In the genomic region with DNA sequence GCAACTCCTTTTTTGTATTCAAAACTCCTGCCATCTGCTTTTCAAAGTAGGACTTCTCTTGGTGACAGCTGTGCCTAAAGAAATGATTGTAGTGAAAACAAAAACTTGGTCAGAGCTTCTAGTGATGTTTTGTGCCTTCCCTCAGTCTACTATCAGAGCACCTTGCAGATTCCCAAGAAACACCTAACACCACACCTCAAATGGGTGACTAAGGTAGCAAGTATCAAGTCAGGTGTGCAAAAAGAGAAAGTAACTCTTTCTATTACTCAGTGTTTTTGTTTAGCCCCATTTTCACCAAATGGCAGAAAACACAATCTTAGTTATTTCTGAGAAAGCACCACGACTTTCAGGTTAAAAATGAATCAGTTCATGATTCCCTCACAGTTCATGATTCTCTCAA, we compare ENCODE assay signal across 16 cellular contexts.
"Had no signal": no experiment of that assay in that cellular context is flagged by ENCODE, and none has a peak within 500 bp of the region (broad histone marks: within the 10 kb centered on the region; RNA-seq: fewer than 3 reads in every experiment).

No MANE protein-coding gene starts in this region.

- ATAC-seq: right lobe of liver had no signal

- H3K27me3 Mint-ChIP-seq: activated naive CD4-positive, alpha-beta T cell treated with anti-CD3 and anti-CD28 coated beads, Interleukin-2, amount 50 U/mL, for 24 hours had no signal

- H3K9me3 Mint-ChIP-seq: activated naive CD4-positive, alpha-beta T cell treated with anti-CD3 and anti-CD28 coated beads, Interleukin-2, amount 50 U/mL, for 24 hours had no signal

- DNase-seq: activated CD4-positive, alpha-beta memory T cell treated with anti-CD3 and anti-CD28 coated beads for 36 hours; activated gamma-delta T cell; activated T-cell treated with anti-CD3 and anti-CD28 coated beads, Interleukin-2, amount 50 U/mL, for 1 hour; dorsolateral prefrontal cortex; foreskin fibroblast; lower lobe of right lung; right lobe of liver; small intestine; stimulated activated CD4-positive, alpha-beta T cell treated with anti-CD3 and anti-CD28 coated beads, Interleukin-4, amount 100 ng/mL, for 1 hour; upper lobe of right lung; WERI-Rb-1 had no signal

- H3K27ac Mint-ChIP-seq: activated CD4-positive, alpha-beta memory T cell treated with anti-CD3 and anti-CD28 coated beads for 36 hours; activated naive CD4-positive, alpha-beta T cell treated with anti-CD3 and anti-CD28 coated beads, Interleukin-2, amount 50 U/mL, for 24 hours; mesothelial cell of epicardium; nephron had no signal

- H3K36me3 ChIP-seq: lower lobe of right lung, right lobe of liver, upper lobe of right lung, WERI-Rb-1 had no signal

- H3K27me3 ChIP-seq: dorsolateral prefrontal cortex, hepatocyte, right lobe of liver, upper lobe of right lung had no signal

- H3K4me3 Mint-ChIP-seq: activated CD4-positive, alpha-beta memory T cell treated with anti-CD3 and anti-CD28 coated beads for 36 hours; activated naive CD4-positive, alpha-beta T cell treated with anti-CD3 and anti-CD28 coated beads, Interleukin-2, amount 50 U/mL, for 24 hours; mesothelial cell of epicardium; nephron had no signal

- H3K36me3 Mint-ChIP-seq: activated CD4-positive, alpha-beta memory T cell treated with anti-CD3 and anti-CD28 coated beads for 36 hours; activated naive CD4-positive, alpha-beta T cell treated with anti-CD3 and anti-CD28 coated beads, Interleukin-2, amount 50 U/mL, for 24 hours; mesothelial cell of epicardium had no signal

- FAIRE-seq: keratinocyte, small intestine had no signal

- H3K4me3 ChIP-seq: dorsolateral prefrontal cortex, hepatocyte, lower lobe of right lung, right lobe of liver, upper lobe of right lung had no signal

- H3K4me1 Mint-ChIP-seq: activated naive CD4-positive, alpha-beta T cell treated with anti-CD3 and anti-CD28 coated beads, Interleukin-2, amount 50 U/mL, for 24 hours; mesothelial cell of epicardium; nephron had no signal
